Comparison of ENCODE assay signal across 29 cellular contexts in the genomic region with DNA sequence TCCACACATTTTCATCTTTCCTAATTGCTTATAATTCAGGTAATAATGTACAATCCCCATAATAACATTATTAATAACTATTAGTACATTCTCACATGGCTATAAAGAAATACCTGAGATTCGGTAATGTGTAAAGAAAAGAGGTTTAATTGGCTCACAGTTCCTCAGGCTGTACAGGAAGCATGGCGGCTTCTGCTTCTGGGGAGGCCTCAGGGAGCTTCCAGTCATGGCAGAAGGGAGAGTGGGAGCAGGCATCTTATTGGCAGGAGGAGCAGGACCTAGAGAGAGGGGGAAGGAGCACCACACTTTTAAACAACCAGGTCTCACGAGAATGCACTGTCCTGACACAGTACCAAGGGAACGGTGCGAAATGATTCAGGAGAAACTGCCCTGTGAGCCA.
"Had no signal": no experiment of that assay in that cellular context is flagged by ENCODE, and none has a peak within 500 bp of the region (broad histone marks: within the 10 kb centered on the region; RNA-seq: fewer than 3 reads in every experiment).

No MANE protein-coding gene starts in this region.

- H3K4me1 ChIP-seq: neural progenitor cell, parathyroid adenoma, psoas muscle, right lobe of liver, sigmoid colon, suprapubic skin, tibial artery, transverse colon, upper lobe of right lung, uterus had no signal

- H3K9me3 ChIP-seq: ovary, psoas muscle, right lobe of liver, sigmoid colon, suprapubic skin, testis, tibial artery, transverse colon, upper lobe of right lung, uterus had no signal

- H3K4me3 ChIP-seq: neural progenitor cell, ovary, psoas muscle, right lobe of liver, sigmoid colon, suprapubic skin, testis, tibial artery, transverse colon, upper lobe of right lung, uterus had no signal

- FAIRE-seq: small intestine had no signal

- H3K4me2 ChIP-seq: neural progenitor cell had no signal

- H3K9me3 Mint-ChIP-seq: natural killer cell; nephron; stimulated activated effector memory CD8-positive, alpha-beta T cell treated with anti-CD3 and anti-CD28 coated beads, Interleukin-12 subunit alpha, Interleukin-12 subunit beta, amount 100 ng/mL, for 72 hours; type B pancreatic cell had no signal

- H3K36me3 Mint-ChIP-seq: natural killer cell; neural progenitor cell; stimulated activated effector memory CD8-positive, alpha-beta T cell treated with anti-CD3 and anti-CD28 coated beads, Interleukin-12 subunit alpha, Interleukin-12 subunit beta, amount 100 ng/mL, for 72 hours; type B pancreatic cell had no signal

- H3K27me3 ChIP-seq: neural progenitor cell, ovary, right lobe of liver, sigmoid colon, suprapubic skin, testis, tibial artery, transverse colon, upper lobe of right lung, uterus had no signal

- ATAC-seq: natural killer cell; psoas muscle; right cardiac atrium; right lobe of liver; stimulated activated effector memory CD8-positive, alpha-beta T cell treated with anti-CD3 and anti-CD28 coated beads, Interleukin-12 subunit alpha, Interleukin-12 subunit beta, amount 100 ng/mL, for 72 hours; stimulated activated naive CD8-positive, alpha-beta T cell treated with anti-CD3 and anti-CD28 coated beads, Interleukin-15, amount 100 ng/mL, for 72 hours; stimulated activated naive CD8-positive, alpha-beta T cell treated with anti-CD3 and anti-CD28 coated beads, Interleukin-15, Interleukin-2, amounts not matched to agents 100 U/mL and 50 U/mL, for 24 hours; upper lobe of right lung had no signal

- DNase-seq: natural killer cell; occipital lobe; ovary; posterior cingulate gyrus; psoas muscle; right cardiac atrium; right lobe of liver; sigmoid colon; small intestine; stimulated activated CD4-positive, alpha-beta T cell treated with anti-CD3 and anti-CD28 coated beads, Interleukin-15, amount 100 ng/mL, for 24 hours; stimulated activated CD4-positive, alpha-beta T cell treated with anti-CD3 and anti-CD28 coated beads, Interleukin-2, amount 100 ng/mL, for 24 hours; stimulated activated CD4-positive, alpha-beta T cell treated with anti-CD3 and anti-CD28 coated beads, Interleukin-2, amount 100 ng/mL, for 48 hours; stimulated activated CD4-positive, alpha-beta T cell treated with anti-CD3 and anti-CD28 coated beads, Interleukin-4, amount 100 ng/mL, for 24 hours; stimulated activated naive CD4-positive, alpha-beta T cell; stimulated activated naive CD8-positive, alpha-beta T cell treated with anti-CD3 and anti-CD28 coated beads, Interleukin-15, amount 100 ng/mL, for 72 hours; stimulated activated naive CD8-positive, alpha-beta T cell treated with anti-CD3 and anti-CD28 coated beads, Interleukin-15, Interleukin-2, amounts not matched to agents 100 U/mL and 50 U/mL, for 24 hours; substantia nigra; testis; tibial artery; transverse colon; upper lobe of right lung; uterus had no signal

- H3K27ac ChIP-seq: neural progenitor cell, ovary, parathyroid adenoma, psoas muscle, right lobe of liver, sigmoid colon, suprapubic skin, testis, tibial artery, transverse colon, upper lobe of right lung, uterus had no signal

- H3K79me2 ChIP-seq: parathyroid adenoma had no signal

- H3K9ac ChIP-seq: neural progenitor cell, parathyroid adenoma had no signal

- H3K4me3 Mint-ChIP-seq: natural killer cell; nephron; neural progenitor cell; stimulated activated effector memory CD8-positive, alpha-beta T cell treated with anti-CD3 and anti-CD28 coated beads, Interleukin-12 subunit alpha, Interleukin-12 subunit beta, amount 100 ng/mL, for 72 hours; stimulated activated naive CD8-positive, alpha-beta T cell treated with anti-CD3 and anti-CD28 coated beads, Interleukin-15, amount 100 ng/mL, for 72 hours; type B pancreatic cell had no signal

- H3K27me3 Mint-ChIP-seq: progenitor cell of endocrine pancreas; stimulated activated naive CD8-positive, alpha-beta T cell treated with anti-CD3 and anti-CD28 coated beads, Interleukin-15, amount 100 ng/mL, for 72 hours had no signal

- H3K27ac Mint-ChIP-seq: natural killer cell; nephron; neural progenitor cell; progenitor cell of endocrine pancreas; stimulated activated effector memory CD8-positive, alpha-beta T cell treated with anti-CD3 and anti-CD28 coated beads, Interleukin-12 subunit alpha, Interleukin-12 subunit beta, amount 100 ng/mL, for 72 hours; stimulated activated naive CD8-positive, alpha-beta T cell treated with anti-CD3 and anti-CD28 coated beads, Interleukin-15, amount 100 ng/mL, for 72 hours; type B pancreatic cell had no signal

- H3K36me3 ChIP-seq: neural progenitor cell, ovary, right lobe of liver, sigmoid colon, suprapubic skin, tibial artery, transverse colon, upper lobe of right lung, uterus had no signal

- H2AFZ ChIP-seq: neural progenitor cell, parathyroid adenoma had no signal
